Comparison of ENCODE assay signal across 8 cellular contexts in genomic region chrX:155056877-155057792, GRCh38. TPM values are rescaled to one million over a fixed set of nuclear protein-coding genes. Genes with fewer than 3 reads are reported as not detected.
DNase-seq lines count a peak whose midpoint lies in the region; ATAC-seq and TF ChIP-seq lines count a peak whose summit lies in the region.

No MANE protein-coding gene starts in this region.

- H3K27me3 Mint-ChIP-seq in HFFc6 (ENCODE audit: insufficient read depth), result no peaks in the 10 kb centered on the region; the same call in 1 of the 2 replicates
- H3K27me3 Mint-ChIP-seq in effector memory CD8-positive, alpha-beta T cell, result no peaks in the 10 kb centered on the region

- no peaks in the 10 kb centered on the region; the same call in 1 of the 2 replicates for H3K36me3 Mint-ChIP-seq in HFFc6 (ENCODE audit: low read depth)
- H3K36me3 Mint-ChIP-seq in effector memory CD8-positive, alpha-beta T cell (ENCODE audit: insufficient read depth), result peaks cover 14% of the 10 kb centered on the region
- peaks cover 39% of the 10 kb centered on the region for H3K36me3 Mint-ChIP-seq in stimulated activated effector memory CD8-positive, alpha-beta T cell treated with anti-CD3 and anti-CD28 coated beads, Interleukin-12 subunit alpha, Interleukin-12 subunit beta, amount 100 ng/mL, for 72 hours

- no peak overlapping the region for H3K27ac Mint-ChIP-seq in HFFc6
- peak overlapping the region; percentile 16 to 46 for H3K27ac Mint-ChIP-seq in effector memory CD8-positive, alpha-beta T cell
- no peak overlapping the region for H3K27ac Mint-ChIP-seq in stimulated activated effector memory CD8-positive, alpha-beta T cell treated with anti-CD3 and anti-CD28 coated beads, Interleukin-12 subunit alpha, Interleukin-12 subunit beta, amount 100 ng/mL, for 72 hours

- no peaks in the 10 kb centered on the region for H3K27me3 ChIP-seq in lower lobe of right lung (ENCODE audit: low read depth)

- no peaks in the 10 kb centered on the region for H3K9me3 Mint-ChIP-seq in HFFc6
- no peaks in the 10 kb centered on the region for H3K9me3 Mint-ChIP-seq in effector memory CD8-positive, alpha-beta T cell
- no peaks in the 10 kb centered on the region for H3K9me3 Mint-ChIP-seq in stimulated activated effector memory CD8-positive, alpha-beta T cell treated with anti-CD3 and anti-CD28 coated beads, Interleukin-12 subunit alpha, Interleukin-12 subunit beta, amount 100 ng/mL, for 72 hours

- no peaks in the 10 kb centered on the region for H3K4me1 ChIP-seq in lower lobe of right lung

- H3K9me3 ChIP-seq in lower lobe of right lung, result no peaks in the 10 kb centered on the region

- ATAC-seq in effector memory CD8-positive, alpha-beta T cell (replicated peaks), result peak; percentile 81
- ATAC-seq in lower lobe of right lung, result peak; percentile 93 to 95
- peak; percentile 74 for ATAC-seq in stimulated activated effector memory CD8-positive, alpha-beta T cell treated with anti-CD3 and anti-CD28 coated beads, Interleukin-12 subunit alpha, Interleukin-12 subunit beta, amount 100 ng/mL, for 72 hours

- DNase-seq in NCI-H2029 (lab: John Stamatoyannopoulos, UW), result peak; percentile 19
- DNase-seq in NCI-H2029 treated with DMSO at 0.1 percent for 48 hours (lab: John Stamatoyannopoulos, UW), result no peak
- DNase-seq in HFFc6, result peak; percentile 17
- DNase-seq in NCI-H1694 treated with DMSO at 0.1 percent for 48 hours (lab: John Stamatoyannopoulos, UW), result peak; percentile 33
- DNase-seq in activated CD4-positive, alpha-beta T cell treated with anti-CD3 and anti-CD28 coated beads, Interleukin-2, amount 50 U/mL, for 48 hours, result peak; percentile 42 to 53
- peak; percentile 11 to 43 (median 38) for DNase-seq in effector memory CD8-positive, alpha-beta T cell
- DNase-seq in lower lobe of right lung, result peak; percentile 66
- DNase-seq in stimulated activated effector memory CD8-positive, alpha-beta T cell treated with anti-CD3 and anti-CD28 coated beads, Interleukin-12 subunit alpha, Interleukin-12 subunit beta, amount 100 ng/mL, for 72 hours (ENCODE audit: low spot score in 2 of 2), result peak; percentile 29 to 62

- peak overlapping the region; percentile 24 for H3K27ac ChIP-seq in lower lobe of right lung

- H3K36me3 ChIP-seq in lower lobe of right lung, result peaks cover 16% of the 10 kb centered on the region

- peaks cover 4% of the 10 kb centered on the region; the same call in 1 of the 2 replicates for H3K4me1 Mint-ChIP-seq in HFFc6 (ENCODE audit: low read depth)
- H3K4me1 Mint-ChIP-seq in effector memory CD8-positive, alpha-beta T cell (ENCODE audit: low read depth in 2 of 2), result peaks cover 3 to 5% of the 10 kb centered on the region in 2 donors
- H3K4me1 Mint-ChIP-seq in stimulated activated effector memory CD8-positive, alpha-beta T cell treated with anti-CD3 and anti-CD28 coated beads, Interleukin-12 subunit alpha, Interleukin-12 subunit beta, amount 100 ng/mL, for 72 hours, result peaks cover 16% of the 10 kb centered on the region

- no peak overlapping the region for H3K4me3 Mint-ChIP-seq in HFFc6
- H3K4me3 Mint-ChIP-seq in effector memory CD8-positive, alpha-beta T cell, result peak overlapping the region; percentile 54 to 59
- peak overlapping the region; percentile 45 for H3K4me3 Mint-ChIP-seq in stimulated activated effector memory CD8-positive, alpha-beta T cell treated with anti-CD3 and anti-CD28 coated beads, Interleukin-12 subunit alpha, Interleukin-12 subunit beta, amount 100 ng/mL, for 72 hours

- peak overlapping the region; percentile 28 for H3K4me3 ChIP-seq in lower lobe of right lung

- peak; percentile 82 for TF ChIP-seq CTCF in HFFc6 (IDR thresholded peaks at IDR 0.05)
- TF ChIP-seq CTCF in lower lobe of right lung (IDR thresholded peaks at IDR 0.05), result peak; percentile 69

- intact Hi-C loops in lower lobe of right lung (cut with DNase I), result no loop called here

RNA-seq across cellular contexts. Expression of gene CMC4, which starts 13.8 kb away (rescaled TPM):
- total RNA-seq in HFFc6 (2021; fragmentation: NEBNext Ultra II Directional; extraction: Animal tissue kit (Norgen Biotek cat#: 25700)), result 1 to 10 TPM; 4.6 to 7.4 (median 6.3) TPM
- 6.9 TPM for total RNA-seq in lower lobe of right lung

RNA-seq across cellular contexts. Expression of gene MTCP1, which starts 13.8 kb away (rescaled TPM):
- total RNA-seq in HFFc6 (2021; fragmentation: NEBNext Ultra II Directional; extraction: Animal tissue kit (Norgen Biotek cat#: 25700)), result 10 to 100 TPM; 12.4 to 15.8 (median 14.3) TPM
- 13.2 TPM for total RNA-seq in lower lobe of right lung

RNA-seq across cellular contexts. Expression of gene BRCC3, which starts 14.2 kb away (rescaled TPM):
- total RNA-seq in HFFc6 (2021; fragmentation: NEBNext Ultra II Directional; extraction: Animal tissue kit (Norgen Biotek cat#: 25700)), result 10 to 100 TPM; 24.5 to 27.8 (median 26.0) TPM
- total RNA-seq in lower lobe of right lung, result 17.3 TPM

RNA-seq across cellular contexts. Expression of gene FUNDC2, which starts 30.5 kb away (rescaled TPM):
- total RNA-seq in HFFc6 (2021; fragmentation: NEBNext Ultra II Directional; extraction: Animal tissue kit (Norgen Biotek cat#: 25700)), result 10 to 100 TPM; 50.8 to 55.7 (median 53.3) TPM
- total RNA-seq in lower lobe of right lung, result 79.7 TPM

RNA-seq across cellular contexts. Expression of gene F8, which starts 34.6 kb away (rescaled TPM):
- 1 to 10 TPM; 1.0 to 1.6 (median 1.4) TPM for total RNA-seq in HFFc6 (2021; fragmentation: NEBNext Ultra II Directional; extraction: Animal tissue kit (Norgen Biotek cat#: 25700))
- total RNA-seq in lower lobe of right lung, result 37.5 TPM

Comparison
In these comparisons a context has a peak if more than half of its experiments do, and no peak if none do; other contexts are left out.
1. H3K27ac Mint-ChIP-seq: peak in effector memory CD8-positive, alpha-beta T cell (2 of 2); none in HFFc6 (single experiment) and stimulated activated effector memory CD8-positive, alpha-beta T cell treated with anti-CD3 and anti-CD28 coated beads, Interleukin-12 subunit alpha, Interleukin-12 subunit beta, amount 100 ng/mL, for 72 hours (single experiment).
2. Peak in every context shown above with its lines, with median percentiles within 50 percentile points of each other: ATAC-seq.